In the genomic region with DNA sequence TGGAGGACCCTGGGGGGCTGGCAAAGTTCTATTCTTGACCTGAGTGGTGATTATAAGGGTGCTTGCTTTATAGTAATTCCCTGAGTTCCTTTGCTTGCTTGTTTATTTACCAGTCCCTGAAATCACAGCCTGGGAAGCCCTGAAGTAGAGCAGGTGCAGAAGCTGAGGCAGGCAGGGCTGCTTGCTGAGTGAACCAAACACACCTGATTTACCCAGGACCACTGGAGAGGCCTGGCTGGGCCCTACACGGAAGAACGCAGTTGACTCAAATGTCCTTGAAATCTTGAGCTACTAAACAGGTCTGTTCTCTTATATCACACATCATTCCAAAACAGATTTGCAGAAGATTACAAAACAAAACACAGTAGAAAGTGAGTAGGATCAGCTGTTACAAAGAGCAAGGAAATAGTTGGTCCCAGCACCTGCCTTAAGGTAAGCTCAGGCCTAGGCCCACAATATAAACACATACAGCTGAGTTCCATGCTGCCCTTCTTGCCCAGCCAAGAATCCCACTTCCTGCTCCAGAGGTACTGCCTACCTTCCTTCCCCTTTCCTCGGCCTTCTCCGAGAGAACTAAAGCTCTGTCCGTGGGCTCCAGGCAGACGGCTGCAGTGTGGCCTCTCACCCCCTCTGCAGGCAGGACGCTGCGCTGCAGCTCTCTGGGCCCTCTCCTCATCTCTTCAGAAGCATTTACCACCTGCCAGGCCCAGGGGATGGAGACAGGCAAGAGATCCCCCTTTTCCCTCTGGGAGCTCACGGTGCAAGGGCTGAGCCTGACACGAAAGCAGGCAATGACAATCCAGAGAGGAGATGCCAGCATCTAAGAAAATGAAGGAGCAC, we compare ENCODE assay signal across 9 cellular contexts. TPM values are rescaled to one million over a fixed set of nuclear protein-coding genes. Genes with fewer than 3 reads are reported as not detected.
DNase-seq lines count a peak whose midpoint lies in the region; ATAC-seq, FAIRE-seq and TF ChIP-seq lines count a peak whose summit lies in the region.
"Had no signal": no experiment of that assay in that cellular context is flagged by ENCODE, and none has a peak within 500 bp of the region (broad histone marks: within the 10 kb centered on the region; RNA-seq: fewer than 3 reads in every experiment).

No MANE protein-coding gene starts in this region.

- H3K9ac ChIP-seq in mammary epithelial cell (ENCODE audit: insufficient read depth, low read length), result no peak overlapping the region
- H3K9ac ChIP-seq in keratinocyte (ENCODE audit: control insufficient read depth, extremely low read depth, insufficient read depth, low read length), result no peak overlapping the region

- no peaks in the 10 kb centered on the region for H3K9me1 ChIP-seq in keratinocyte (ENCODE audit: control insufficient read depth, extremely low read depth, insufficient read depth, low read length)

- H3K4me2 ChIP-seq in mammary epithelial cell (ENCODE audit: insufficient read depth, low read depth, low read length) (no peak overlapping the region), keratinocyte (ENCODE audit: control insufficient read depth, extremely low read depth, insufficient read depth, low read depth, low read length) (peak overlapping the region; percentile 36)

- DNase-seq in DMS 273 (lab: John Stamatoyannopoulos, UW; ENCODE audit: unreplicated experiment) (peak; percentile 81), DMS 273 treated with DMSO at 0.1 percent for 48 hours (lab: John Stamatoyannopoulos, UW) (no peak), NCI-H2171 (lab: John Stamatoyannopoulos, UW) (peak; percentile 73), mammary epithelial cell (peak; percentile 68), keratinocyte (ENCODE audit: low read depth, low spot score) (peak; percentile 30)
- peak; percentile 68 for DNase-seq in stimulated activated CD4-positive, alpha-beta T cell treated with anti-CD3 and anti-CD28 coated beads, Interleukin-1b, Interleukin-23, amount 100 ng/mL, for 48 hours

- in situ Hi-C loops in mammary epithelial cell (cut with MboI; ENCODE audit: low sequenced_read_pairs in 2 of 2), result loop anchor here (5.0 kb wide), 2 partner anchors 110 to 120 kb away; no protein-coding TSS in a partner anchor

- H3K4me1 ChIP-seq in mammary epithelial cell (ENCODE audit: insufficient read depth, low read length) (peaks cover 28% of the 10 kb centered on the region), keratinocyte (ENCODE audit: control insufficient read depth, extremely low read depth, insufficient read depth, low read length) (peaks cover 28% of the 10 kb centered on the region)

- intact Hi-C loops in mammary epithelial cell (cut with micrococcal nuclease), result loop anchor here (1.0 to 10.0 kb wide), 6 partner anchors 45 to 453 kb away; a partner anchor contains a TSS

- WGBS in mammary epithelial cell (ENCODE audit: low coverage, missing lambda C conversion rate), result 18% methylated on average over 10 of the region's 10 CpGs

- BruUV-seq in mammary epithelial cell (replicated peaks; lab: Mats Ljungman, UMichigan), result no TSS peak

- CTCF ChIA-PET in mammary epithelial cell (lab: Charles Lee; ENCODE audit: low non-redundant PET), result interaction anchor here (0.5 to 1.2 kb wide), 10 partner anchors 44 to 1167 kb away, joined by 3 to 37 read pairs (median 4); a partner anchor contains a TSS

- peak; percentile 95 for ATAC-seq in HG02981 (IDR thresholded peaks at IDR 0.05; ENCODE audit: unreplicated experiment)

- H2AFZ ChIP-seq in mammary epithelial cell (ENCODE audit: low read depth, low read length) (peak overlapping the region; percentile 47), keratinocyte (ENCODE audit: control insufficient read depth, low read length) (no peak overlapping the region)

- H3K9me3 ChIP-seq in mammary epithelial cell (replicated peaks; ENCODE audit: insufficient read depth, low read length), result no peaks in the 10 kb centered on the region
- H3K9me3 ChIP-seq in keratinocyte (ENCODE audit: control insufficient read depth, low read depth, low read length), result no peaks in the 10 kb centered on the region

- dilution Hi-C loops in mammary epithelial cell (cut with HindIII; ENCODE audit: low sequenced_read_pairs), result loop anchor here (10.0 kb wide), 1 partner anchor 63 kb away; no protein-coding TSS in a partner anchor
- dilution Hi-C loops in keratinocyte (cut with MboI; ENCODE audit: extremely low pct_ligation_motif_present, low sequenced_read_pairs), result no loop called here

- peak; percentile 68 for FAIRE-seq in keratinocyte (lab: Jason Lieb, UNC)
- FAIRE-seq: A204.1 had no signal

- TF ChIP-seq CTCF in WI38 (IDR thresholded peaks at IDR 0.05; ENCODE audit: low read depth, low read length) (peak; percentile 97), mammary epithelial cell (conservative IDR thresholded peaks at IDR 0.05 in 1 of 2, IDR thresholded peaks at IDR 0.05 in 1 of 2; ENCODE audit: extremely low read depth in 1 of 2, insufficient read depth in 1 of 2, low read depth in 1 of 2, low read length in 2 of 2) (peak; percentile 98 to 99), keratinocyte (optimal IDR thresholded peaks at IDR 0.05 in 1 of 3, IDR thresholded peaks at IDR 0.05 in 1 of 3, conservative IDR thresholded peaks at IDR 0.05 in 1 of 3; ENCODE audit: extremely low read depth in 1 of 3, insufficient read depth in 2 of 3, low read length in 3 of 3) (peak; percentile 94 to 99 (median 99))

- no peaks in the 10 kb centered on the region for H3K27me3 ChIP-seq in mammary epithelial cell (ENCODE audit: insufficient read depth, low read length)
- H3K27me3 ChIP-seq in keratinocyte (ENCODE audit: control insufficient read depth, extremely low read depth, insufficient read depth, low read length), result no peaks in the 10 kb centered on the region

- no peak overlapping the region for H3K4me3 ChIP-seq in WI38 (ENCODE audit: low read depth, low read length)
- H3K4me3 ChIP-seq in mammary epithelial cell (replicated peaks in 1 of 3; ENCODE audit: insufficient read depth in 1 of 3, low read depth in 2 of 3, low read length in 3 of 3), result no peak overlapping the region
- no peak overlapping the region for H3K4me3 ChIP-seq in keratinocyte (ENCODE audit: control insufficient read depth in 2 of 3, extremely low read depth in 1 of 3, insufficient read depth in 2 of 3, low read depth in 1 of 3, low read length in 3 of 3)

- H3K79me2 ChIP-seq in mammary epithelial cell (ENCODE audit: insufficient read depth, low read length) (no peaks in the 10 kb centered on the region), keratinocyte (ENCODE audit: control insufficient read depth, insufficient read depth, low read length) (no peaks in the 10 kb centered on the region)

- peaks cover 4% of the 10 kb centered on the region for H3K36me3 ChIP-seq in mammary epithelial cell (ENCODE audit: insufficient read depth, low read length)
- peaks cover 6 to 11% of the 10 kb centered on the region in 2 experiments for H3K36me3 ChIP-seq in keratinocyte (ENCODE audit: control insufficient read depth in 2 of 2, extremely low read depth in 1 of 2, insufficient read depth in 2 of 2, low read length in 2 of 2)

- no peaks in the 10 kb centered on the region for H4K20me1 ChIP-seq in mammary epithelial cell (ENCODE audit: insufficient read depth, low read length)
- H4K20me1 ChIP-seq in keratinocyte (ENCODE audit: control insufficient read depth, extremely low read depth, insufficient read depth, low read length), result no peaks in the 10 kb centered on the region

- H3K27ac ChIP-seq in mammary epithelial cell (ENCODE audit: insufficient read depth, low read depth, low read length) (no peak overlapping the region), keratinocyte (ENCODE audit: control insufficient read depth, insufficient read depth, low read length) (no peak overlapping the region)

RNA-seq across cellular contexts. Expression of a gene that starts 46.1 kb away (rescaled TPM):
- 1 to 10 TPM; 1.2 to 5.5 TPM for total RNA-seq in mammary epithelial cell
- 0.57 TPM for polyA plus RNA-seq in mammary epithelial cell
- not detected for polyA minus RNA-seq in mammary epithelial cell
- polyA plus RNA-seq in keratinocyte, result 0.70 to 2.3 TPM (median 1.5 TPM) in 3 replicates
- 0.50 TPM for polyA plus RNA-seq in keratinocyte (2011; ENCODE audit: low read depth)
- 1.3 and 2.2 TPM in 2 replicates for polyA plus RNA-seq in keratinocyte (2011; cell fraction: cytosol; rRNA removed)
- polyA plus RNA-seq in keratinocyte (2011; cell fraction: nucleus; rRNA removed), result 2.4 and 2.5 TPM in 2 replicates
- polyA plus RNA-seq in keratinocyte (2012; ENCODE audit: low replicate concordance), result 1.5 and 2.1 TPM in 2 replicates
- 0.75 to 2.1 TPM (median 1.1 TPM) in 3 replicates for polyA minus RNA-seq in keratinocyte
- polyA minus RNA-seq in keratinocyte (2011; cell fraction: cytosol; rRNA and poly(A)+ RNA removed), result not detected
- polyA minus RNA-seq in keratinocyte (2011; cell fraction: nucleus; rRNA and poly(A)+ RNA removed), result 2.3 and 2.8 TPM in 2 replicates
